Comparison of ENCODE assay signal across 27 cellular contexts in genomic region chr13:105703843-105704242, GRCh38.
"Had no signal": no experiment of that assay in that cellular context is flagged by ENCODE, and none has a peak within 500 bp of the region (broad histone marks: within the 10 kb centered on the region; RNA-seq: fewer than 3 reads in every experiment).

No MANE protein-coding gene starts in this region.

- H3K4me1 ChIP-seq: neural progenitor cell, parathyroid adenoma, psoas muscle, spleen, suprapubic skin, testis, tibial artery, transverse colon, upper lobe of right lung, uterus had no signal

- ATAC-seq: natural killer cell; psoas muscle; right cardiac atrium; sciatic nerve; stimulated activated memory B cell treated with anti-CD40 and anti-IgM and Interleukin-4, amounts not matched to agents 10 μg/mL and 1 μg/mL and 100 μg/mL, for 72 hours; stimulated activated naive CD8-positive, alpha-beta T cell treated with anti-CD3 and anti-CD28 coated beads, Interleukin-15, amount 100 ng/mL, for 72 hours; stimulated activated naive CD8-positive, alpha-beta T cell treated with anti-CD3 and anti-CD28 coated beads, Interleukin-15, Interleukin-2, amounts not matched to agents 100 U/mL and 50 U/mL, for 24 hours; upper lobe of right lung had no signal

- DNase-seq: natural killer cell; occipital lobe; ovary; psoas muscle; right cardiac atrium; spleen; stimulated activated CD4-positive, alpha-beta T cell treated with anti-CD3 and anti-CD28 coated beads, Interleukin-12 subunit alpha, Interleukin-12 subunit beta, amount 100 ng/mL, for 4 hours; stimulated activated CD4-positive, alpha-beta T cell treated with anti-CD3 and anti-CD28 coated beads, Interleukin-1b, Interleukin-23, amount 100 ng/mL, for 48 hours; stimulated activated CD4-positive, alpha-beta T cell treated with anti-CD3 and anti-CD28 coated beads, Interleukin-4, amount 100 ng/mL, for 1 hour; stimulated activated CD4-positive, alpha-beta T cell treated with anti-CD3 and anti-CD28 coated beads, Interleukin-4, amount 100 ng/mL, for 4 hours; stimulated activated CD8-positive, alpha-beta memory T cell treated with anti-CD3 and anti-CD28 coated beads, Interleukin-4, amount 100 ng/mL, for 48 hours; stimulated activated naive CD4-positive, alpha-beta T cell; stimulated activated naive CD8-positive, alpha-beta T cell treated with anti-CD3 and anti-CD28 coated beads, Interleukin-15, amount 100 ng/mL, for 72 hours; stimulated activated naive CD8-positive, alpha-beta T cell treated with anti-CD3 and anti-CD28 coated beads, Interleukin-15, Interleukin-2, amounts not matched to agents 100 U/mL and 50 U/mL, for 24 hours; substantia nigra; testis; tibial artery; transverse colon; upper lobe of right lung; uterus had no signal

- H3K9ac ChIP-seq: neural progenitor cell, parathyroid adenoma had no signal

- H3K4me3 ChIP-seq: neural progenitor cell, ovary, psoas muscle, skin epidermis, smooth muscle cell, spleen, suprapubic skin, testis, tibial artery, transverse colon, upper lobe of right lung, uterus had no signal

- H3K27ac ChIP-seq: neural progenitor cell, ovary, parathyroid adenoma, psoas muscle, skin epidermis, spleen, suprapubic skin, testis, tibial artery, transverse colon, upper lobe of right lung, uterus had no signal

- H3K36me3 ChIP-seq: neural progenitor cell, ovary, spleen, suprapubic skin, tibial artery, transverse colon, upper lobe of right lung, uterus had no signal

- H3K4me2 ChIP-seq: neural progenitor cell, smooth muscle cell had no signal

- H3K9me3 ChIP-seq: ovary, psoas muscle, suprapubic skin, testis, tibial artery, transverse colon, upper lobe of right lung, uterus had no signal

- H2AFZ ChIP-seq: neural progenitor cell, parathyroid adenoma had no signal

- H3K79me2 ChIP-seq: parathyroid adenoma had no signal

- H3K27me3 ChIP-seq: neural progenitor cell, ovary, spleen, suprapubic skin, testis, tibial artery, transverse colon, upper lobe of right lung, uterus had no signal
